In genomic region chr20:35702051-35702823, GRCh38 we compare ENCODE assay signal across 9 cellular contexts. TPM values are rescaled to one million over a fixed set of nuclear protein-coding genes. Genes with fewer than 3 reads are reported as not detected.
DNase-seq lines count a peak whose midpoint lies in the region; ATAC-seq, FAIRE-seq and TF ChIP-seq lines count a peak whose summit lies in the region.
"Had no signal": no experiment of that assay in that cellular context is flagged by ENCODE, and none has a peak within 500 bp of the region (broad histone marks: within the 10 kb centered on the region; RNA-seq: fewer than 3 reads in every experiment).

No MANE protein-coding gene starts in this region.

- peaks cover 74% of the 10 kb centered on the region for H3K36me3 ChIP-seq in K562 (ENCODE audit: control insufficient read depth, insufficient read depth, low read length)
- H3K36me3 ChIP-seq in neural progenitor cell: peaks cover 23% of the 10 kb centered on the region
- H3K36me3 ChIP-seq in H7 (replicated peaks; ENCODE audit: control insufficient read depth, insufficient read depth, low read length): peaks cover 28% of the 10 kb centered on the region
- H3K36me3 ChIP-seq in tibial nerve: peaks cover 0 to 61% (median 15%) of the 10 kb centered on the region in 3 donors

- peak; percentile 71 for TF ChIP-seq POLR2A in K562 (conservative IDR thresholded peaks at IDR 0.05)
- TF ChIP-seq POLR2A in tibial nerve (IDR thresholded peaks at IDR 0.05): no peak

- no peak for FAIRE-seq in K562 (lab: Jason Lieb, UNC)
- FAIRE-seq: H54 had no signal

- H3F3A ChIP-seq in neural progenitor cell (ENCODE audit: low read depth): peaks cover 96% of the 10 kb centered on the region

- peaks cover 44% of the 10 kb centered on the region for H3K79me2 ChIP-seq in K562 (ENCODE audit: control insufficient read depth, insufficient read depth, low read length)
- H3K79me2 ChIP-seq in neural progenitor cell (ENCODE audit: low read depth): peaks cover 41% of the 10 kb centered on the region

- no peak overlapping the region for H3K27ac Mint-ChIP-seq in neural progenitor cell

- H3K4me1 ChIP-seq in K562 (replicated peaks in 1 of 2; ENCODE audit: control insufficient read depth in 2 of 2, insufficient read depth in 2 of 2, low read length in 2 of 2): peaks cover 10 to 14% of the 10 kb centered on the region in 2 experiments; a peak in 4 of 5 replicates
- peaks cover 12% of the 10 kb centered on the region for H3K4me1 ChIP-seq in neural progenitor cell
- H3K4me1 ChIP-seq in tibial nerve: peaks cover 0 to 43% (median 17%) of the 10 kb centered on the region in 4 donors

- CTCF ChIA-PET in K562 (lab: Yijun Ruan, JAX; ENCODE audit: low intra/inter-chr PET ratio): no interaction called here

- TF ChIP-seq RAD21 in K562 (CRISPR knock-in tag; conservative IDR thresholded peaks at IDR 0.05 in 1 of 2, IDR thresholded peaks at IDR 0.05 in 1 of 2): no peak

- no peaks in the 10 kb centered on the region for H3K9me3 Mint-ChIP-seq in neural progenitor cell

- peaks cover 17% of the 10 kb centered on the region for H3K36me3 Mint-ChIP-seq in neural progenitor cell

- H2AFZ ChIP-seq in K562 (ENCODE audit: low read depth, low read length) (no peak overlapping the region), neural progenitor cell (replicated peaks) (no peak overlapping the region)

- TF ChIP-seq CTCF in K562 (IDR thresholded peaks at IDR 0.05 in 2 of 3, conservative IDR thresholded peaks at IDR 0.05 in 1 of 3; ENCODE audit: insufficient read depth in 2 of 3, low read depth in 1 of 3, low read length in 3 of 3): no peak
- no peak for TF ChIP-seq CTCF in neural progenitor cell (IDR thresholded peaks at IDR 0.05)
- TF ChIP-seq CTCF in tibial nerve (IDR thresholded peaks at IDR 0.05): no peak

- peaks cover 20% of the 10 kb centered on the region for H3K4me1 Mint-ChIP-seq in neural progenitor cell

- POLR2A ChIA-PET in K562 (lab: Yijun Ruan, JAX): interaction anchor here (0.6 to 12.6 kb wide), 10 partner anchors 12 to 322 kb away, joined by 3 to 102 read pairs (median 4); partner anchors contain the start of genes RBM39 and SCAND1

- H3K27me3 ChIP-seq in K562 (ENCODE audit: control insufficient read depth in 2 of 2, insufficient read depth in 2 of 2, low read length in 2 of 2): no peaks in the 10 kb centered on the region
- no peaks in the 10 kb centered on the region for H3K27me3 ChIP-seq in neural progenitor cell
- no peaks in the 10 kb centered on the region for H3K27me3 ChIP-seq in H7 (ENCODE audit: control insufficient read depth, insufficient read depth, low read length)
- H3K27me3 ChIP-seq in tibial nerve: no peaks in the 10 kb centered on the region

- H4K20me1 ChIP-seq in K562 (replicated peaks; ENCODE audit: control insufficient read depth, insufficient read depth, low read length) (no peaks in the 10 kb centered on the region; the same call in 1 of the 2 replicates), neural progenitor cell (ENCODE audit: low read depth) (peaks cover 50% of the 10 kb centered on the region)

- peak overlapping the region; percentile 41; the same call in 2 of the 3 replicates for H3K27ac ChIP-seq in K562 (ENCODE audit: extremely low read depth, low read depth, low read length)
- peak overlapping the region; percentile 39 for H3K27ac ChIP-seq in neural progenitor cell
- H3K27ac ChIP-seq in caudate nucleus (ENCODE audit: low read depth, low read length): no peak overlapping the region
- no peak overlapping the region for H3K27ac ChIP-seq in tibial nerve

- no peak for ATAC-seq in K562
- ATAC-seq in GM21529 (IDR thresholded peaks at IDR 0.05; ENCODE audit: unreplicated experiment): no peak

- H3K4me3 ChIP-seq in K562 (no peak overlapping the region), neural progenitor cell (no peak overlapping the region), H7 (ENCODE audit: insufficient read depth, low read depth, low read length) (no peak overlapping the region), tibial nerve (no peak overlapping the region)

- H3K27me3 Mint-ChIP-seq in neural progenitor cell (ENCODE audit: insufficient read depth, low read depth): peaks cover 6% of the 10 kb centered on the region

- H3K9ac ChIP-seq in K562 (ENCODE audit: insufficient read depth in 1 of 2, low read depth in 2 of 2, low read length in 2 of 2): no peak overlapping the region
- H3K9ac ChIP-seq in neural progenitor cell: no peak overlapping the region

- TF ChIP-seq EP300 in K562 (IDR thresholded peaks at IDR 0.05; ENCODE audit: low read length) (no peak), tibial nerve (IDR thresholded peaks at IDR 0.05) (no peak)

- 78% methylated on average over 12 of the region's 12 CpGs for WGBS in K562 (ENCODE audit: insufficient coverage, low coverage, missing lambda C conversion rate)
- 76 to 79% methylated on average over 12 of the region's 12 CpGs for WGBS in tibial nerve, 2 donors

- BruUV-seq in K562 (replicated peaks; lab: Mats Ljungman, UMichigan): no TSS peak

- DNase-seq in EL (peak; percentile 34), LHCN-M2 (ENCODE audit: low read depth) (peak; percentile 40), K562 (ENCODE audit: extremely low read depth in 1 of 4, low spot score in 3 of 4) (no peak), neural progenitor cell (ENCODE audit: low spot score) (no peak), H7 (no peak), caudate nucleus (lab: John Stamatoyannopoulos, UW) (no peak), tibial nerve (ENCODE audit: low spot score in 2 of 2) (no peak)

- H3K9me1 ChIP-seq in K562 (ENCODE audit: control insufficient read depth, insufficient read depth, low read length): no peaks in the 10 kb centered on the region

- H3K4me2 ChIP-seq in K562 (ENCODE audit: insufficient read depth, low read length): no peak overlapping the region
- H3K4me2 ChIP-seq in neural progenitor cell: no peak overlapping the region

- intact Hi-C loops in K562 (cut with micrococcal nuclease): no loop called here

- in situ Hi-C loops in K562 (cut with MboI): no loop called here

- H3K4me3 Mint-ChIP-seq in neural progenitor cell: peak overlapping the region; percentile 23

- H3K9me3 ChIP-seq in K562 (replicated peaks; ENCODE audit: control insufficient read depth, insufficient read depth, low read depth, low read length): no peaks in the 10 kb centered on the region
- no peaks in the 10 kb centered on the region for H3K9me3 ChIP-seq in neural progenitor cell (ENCODE audit: low read depth)
- no peaks in the 10 kb centered on the region for H3K9me3 ChIP-seq in tibial nerve

RNA-seq across cellular contexts. Expression of gene ROMO1, which starts 3.0 kb away (rescaled TPM):
- 277 and 325 TPM in 2 replicates for total RNA-seq in LHCN-M2 (2014; rRNA removed)
- 606 TPM for polyA plus RNA-seq in LHCN-M2 (2012)
- 8.1 and 30.8 TPM in 2 replicates for total RNA-seq in K562 (2011; cell fraction: chromatin; rRNA removed; ENCODE audit: low replicate concordance)
- total RNA-seq in K562 (2011; cell fraction: nucleolus; rRNA removed): 77.2 and 84.6 TPM in 2 replicates
- total RNA-seq in K562 (2011; cell fraction: nucleoplasm; rRNA removed): 53.4 and 57.0 TPM in 2 replicates
- total RNA-seq in K562 (2014; rRNA removed): 422 and 571 TPM in 2 replicates
- 46.5 and 50.1 TPM in 2 replicates for total RNA-seq in K562 (2014; rRNA removed; fragmentation: Illumina TruSeq; extraction: Trizol)
- 137 and 139 TPM in 2 replicates for total RNA-seq in K562 (2015; rRNA removed; fragmentation: Illumina TruSeq; extraction: Trizol)
- 217 and 226 TPM in 2 replicates for total RNA-seq in K562 (2021)
- polyA plus RNA-seq in K562 (2011; rRNA removed): 179 and 193 TPM in 2 replicates
- 657 and 854 TPM in 2 replicates for polyA plus RNA-seq in K562 (2011; cell fraction: cytosol; rRNA removed)
- polyA plus RNA-seq in K562 (2011; cell fraction: nucleus; rRNA removed): 234 and 309 TPM in 2 replicates
- 288 and 480 TPM in 2 replicates for polyA plus RNA-seq in K562 (2012)
- 31.8 and 117 TPM in 2 replicates for polyA plus RNA-seq in K562 (2014; fragmentation: Illumina TruSeq; extraction: Trizol)
- 100 to 1,000 TPM; 635 to 741 TPM for polyA plus RNA-seq in K562 (2014; fragmentation: Nextera tagmentation; extraction: Ambion mirVana)
- polyA plus RNA-seq in K562 (2014; rRNA removed): 433 and 559 TPM in 2 replicates
- polyA minus RNA-seq in K562 (2011; rRNA and poly(A)+ RNA removed): 18.5 and 28.9 TPM in 2 replicates
- polyA minus RNA-seq in K562 (2011; cell fraction: cytosol; rRNA and poly(A)+ RNA removed): 43.7 and 68.4 TPM in 2 replicates
- 21.0 and 24.8 TPM in 2 replicates for polyA minus RNA-seq in K562 (2011; cell fraction: nucleus; rRNA and poly(A)+ RNA removed)
- 135 and 253 TPM in 2 replicates for total RNA-seq in neural progenitor cell (ENCODE audit: low replicate concordance)
- 235 and 279 TPM in 2 replicates for total RNA-seq in H7 (2014; rRNA removed; shearing (Covaris generic))
- 100 to 1,000 TPM; 237 to 447 (median 320) TPM for total RNA-seq in tibial nerve

RNA-seq across cellular contexts. Expression of gene NFS1, which starts 3.1 kb away (rescaled TPM):
- total RNA-seq in LHCN-M2 (2014; rRNA removed) (23.0 and 32.4 TPM in 2 replicates), K562 (2014; rRNA removed) (45.0 and 59.4 TPM in 2 replicates), K562 (2014; rRNA removed; fragmentation: Illumina TruSeq; extraction: Trizol) (41.0 and 41.8 TPM in 2 replicates), K562 (2015; rRNA removed; fragmentation: Illumina TruSeq; extraction: Trizol) (34.1 and 34.7 TPM in 2 replicates), K562 (2021) (47.1 and 52.5 TPM in 2 replicates), neural progenitor cell (ENCODE audit: low replicate concordance) (21.7 and 29.3 TPM in 2 replicates), tibial nerve (10 to 100 TPM; 17.7 to 64.1 (median 34.5) TPM)
- polyA plus RNA-seq in LHCN-M2 (2012): 21.8 TPM
- total RNA-seq in K562 (2011; cell fraction: chromatin; rRNA removed; ENCODE audit: low replicate concordance): 52.4 and 75.5 TPM in 2 replicates
- 59.4 and 63.0 TPM in 2 replicates for total RNA-seq in K562 (2011; cell fraction: nucleolus; rRNA removed)
- total RNA-seq in K562 (2011; cell fraction: nucleoplasm; rRNA removed): 55.7 and 62.0 TPM in 2 replicates
- polyA plus RNA-seq in K562 (2011; rRNA removed) (72.2 and 76.3 TPM in 2 replicates), K562 (2014; fragmentation: Illumina TruSeq; extraction: Trizol) (48.0 and 51.9 TPM in 2 replicates), K562 (2014; fragmentation: Nextera tagmentation; extraction: Ambion mirVana) (10 to 100 TPM; 11.5 to 13.9 TPM), K562 (2014; rRNA removed) (84.8 and 94.6 TPM in 2 replicates)
- polyA plus RNA-seq in K562 (2011; cell fraction: cytosol; rRNA removed): 84.5 and 124 TPM in 2 replicates
- polyA plus RNA-seq in K562 (2011; cell fraction: nucleus; rRNA removed): 63.6 and 64.2 TPM in 2 replicates
- 27.4 and 33.4 TPM in 2 replicates for polyA plus RNA-seq in K562 (2012)
- polyA minus RNA-seq in K562 (2011; rRNA and poly(A)+ RNA removed): 45.8 and 53.4 TPM in 2 replicates
- polyA minus RNA-seq in K562 (2011; cell fraction: cytosol; rRNA and poly(A)+ RNA removed): 19.5 and 21.2 TPM in 2 replicates
- polyA minus RNA-seq in K562 (2011; cell fraction: nucleus; rRNA and poly(A)+ RNA removed): 21.2 and 21.4 TPM in 2 replicates
- total RNA-seq in H7 (2014; rRNA removed; shearing (Covaris generic)): 60.6 and 83.2 TPM in 2 replicates

RNA-seq across cellular contexts. Expression of gene CPNE1, which starts 37.5 kb away (rescaled TPM):
- total RNA-seq in LHCN-M2 (2014; rRNA removed) (148 and 168 TPM in 2 replicates), K562 (2014; rRNA removed) (54.4 and 83.8 TPM in 2 replicates), K562 (2014; rRNA removed; fragmentation: Illumina TruSeq; extraction: Trizol) (39.7 and 42.2 TPM in 2 replicates), K562 (2015; rRNA removed; fragmentation: Illumina TruSeq; extraction: Trizol) (41.9 and 42.1 TPM in 2 replicates), K562 (2021) (102 and 105 TPM in 2 replicates), neural progenitor cell (ENCODE audit: low replicate concordance) (140 and 189 TPM in 2 replicates), tibial nerve (100 to 1,000 TPM; 116 to 151 (median 144) TPM)
- polyA plus RNA-seq in LHCN-M2 (2012): 244 TPM
- total RNA-seq in K562 (2011; cell fraction: chromatin; rRNA removed; ENCODE audit: low replicate concordance): 182 and 323 TPM in 2 replicates
- 205 and 207 TPM in 2 replicates for total RNA-seq in K562 (2011; cell fraction: nucleolus; rRNA removed)
- total RNA-seq in K562 (2011; cell fraction: nucleoplasm; rRNA removed): 200 and 207 TPM in 2 replicates
- polyA plus RNA-seq in K562 (2011; rRNA removed) (72.9 and 80.0 TPM in 2 replicates), K562 (2014; fragmentation: Illumina TruSeq; extraction: Trizol) (68.6 and 69.8 TPM in 2 replicates), K562 (2014; fragmentation: Nextera tagmentation; extraction: Ambion mirVana) (10 to 100 TPM; 45.5 to 56.0 TPM), K562 (2014; rRNA removed) (56.0 and 65.2 TPM in 2 replicates)
- polyA plus RNA-seq in K562 (2011; cell fraction: cytosol; rRNA removed): 124 and 164 TPM in 2 replicates
- 322 and 336 TPM in 2 replicates for polyA plus RNA-seq in K562 (2011; cell fraction: nucleus; rRNA removed)
- polyA plus RNA-seq in K562 (2012): 98.9 and 128 TPM in 2 replicates
- 46.6 and 66.8 TPM in 2 replicates for polyA minus RNA-seq in K562 (2011; rRNA and poly(A)+ RNA removed)
- polyA minus RNA-seq in K562 (2011; cell fraction: cytosol; rRNA and poly(A)+ RNA removed): 46.7 and 82.3 TPM in 2 replicates
- 66.4 and 92.3 TPM in 2 replicates for polyA minus RNA-seq in K562 (2011; cell fraction: nucleus; rRNA and poly(A)+ RNA removed)
- 108 and 126 TPM in 2 replicates for total RNA-seq in H7 (2014; rRNA removed; shearing (Covaris generic))

RNA-seq across cellular contexts. Expression of gene RBM12, which starts 37.5 kb away (rescaled TPM):
- total RNA-seq in LHCN-M2 (2014; rRNA removed) (45.7 and 46.2 TPM in 2 replicates), K562 (2014; rRNA removed) (33.9 and 40.8 TPM in 2 replicates), K562 (2014; rRNA removed; fragmentation: Illumina TruSeq; extraction: Trizol) (73.3 and 78.7 TPM in 2 replicates), K562 (2015; rRNA removed; fragmentation: Illumina TruSeq; extraction: Trizol) (76.5 and 76.8 TPM in 2 replicates), K562 (2021) (120 TPM in 2 replicates), neural progenitor cell (ENCODE audit: low replicate concordance) (82.8 and 112 TPM in 2 replicates), tibial nerve (10 to 100 TPM; 24.9 to 35.0 (median 30.8) TPM)
- polyA plus RNA-seq in LHCN-M2 (2012): 27.6 TPM
- total RNA-seq in K562 (2011; cell fraction: chromatin; rRNA removed; ENCODE audit: low replicate concordance): 81.9 and 147 TPM in 2 replicates
- total RNA-seq in K562 (2011; cell fraction: nucleolus; rRNA removed): 22.5 and 28.8 TPM in 2 replicates
- total RNA-seq in K562 (2011; cell fraction: nucleoplasm; rRNA removed): 55.1 and 69.2 TPM in 2 replicates
- polyA plus RNA-seq in K562 (2011; rRNA removed) (123 and 144 TPM in 2 replicates), K562 (2014; fragmentation: Illumina TruSeq; extraction: Trizol) (133 and 162 TPM in 2 replicates), K562 (2014; fragmentation: Nextera tagmentation; extraction: Ambion mirVana) (1 to 10 TPM; 5.0 to 10.0 TPM), K562 (2014; rRNA removed) (49.1 and 57.9 TPM in 2 replicates)
- 165 and 176 TPM in 2 replicates for polyA plus RNA-seq in K562 (2011; cell fraction: cytosol; rRNA removed)
- polyA plus RNA-seq in K562 (2011; cell fraction: nucleus; rRNA removed): 127 and 133 TPM in 2 replicates
- polyA plus RNA-seq in K562 (2012): 53.2 and 59.8 TPM in 2 replicates
- 309 and 312 TPM in 2 replicates for polyA minus RNA-seq in K562 (2011; rRNA and poly(A)+ RNA removed)
- polyA minus RNA-seq in K562 (2011; cell fraction: cytosol; rRNA and poly(A)+ RNA removed): 61.7 and 71.5 TPM in 2 replicates
- polyA minus RNA-seq in K562 (2011; cell fraction: nucleus; rRNA and poly(A)+ RNA removed): 23.6 and 40.4 TPM in 2 replicates
- total RNA-seq in H7 (2014; rRNA removed; shearing (Covaris generic)): 49.5 and 50.0 TPM in 2 replicates

RNA-seq across cellular contexts. Expression of gene RBM39, which starts 39.8 kb away (rescaled TPM):
- 195 and 210 TPM in 2 replicates for total RNA-seq in LHCN-M2 (2014; rRNA removed)
- polyA plus RNA-seq in LHCN-M2 (2012): 67.2 TPM
- 377 and 1,084 TPM in 2 replicates for total RNA-seq in K562 (2011; cell fraction: chromatin; rRNA removed; ENCODE audit: low replicate concordance)
- total RNA-seq in K562 (2011; cell fraction: nucleolus; rRNA removed): 154 and 218 TPM in 2 replicates
- total RNA-seq in K562 (2011; cell fraction: nucleoplasm; rRNA removed): 345 and 673 TPM in 2 replicates
- 241 and 314 TPM in 2 replicates for total RNA-seq in K562 (2014; rRNA removed)
- total RNA-seq in K562 (2014; rRNA removed; fragmentation: Illumina TruSeq; extraction: Trizol): 305 and 330 TPM in 2 replicates
- total RNA-seq in K562 (2015; rRNA removed; fragmentation: Illumina TruSeq; extraction: Trizol): 297 and 319 TPM in 2 replicates
- total RNA-seq in K562 (2021): 241 and 250 TPM in 2 replicates
- polyA plus RNA-seq in K562 (2011; rRNA removed): 187 and 191 TPM in 2 replicates
- 33.0 and 80.4 TPM in 2 replicates for polyA plus RNA-seq in K562 (2011; cell fraction: cytosol; rRNA removed)
- polyA plus RNA-seq in K562 (2011; cell fraction: nucleus; rRNA removed): 662 and 820 TPM in 2 replicates
- polyA plus RNA-seq in K562 (2012): 185 and 194 TPM in 2 replicates
- 213 and 218 TPM in 2 replicates for polyA plus RNA-seq in K562 (2014; fragmentation: Illumina TruSeq; extraction: Trizol)
- 100 to 1,000 TPM; 143 to 198 TPM for polyA plus RNA-seq in K562 (2014; fragmentation: Nextera tagmentation; extraction: Ambion mirVana)
- polyA plus RNA-seq in K562 (2014; rRNA removed): 212 and 228 TPM in 2 replicates
- 178 and 203 TPM in 2 replicates for polyA minus RNA-seq in K562 (2011; rRNA and poly(A)+ RNA removed)
- polyA minus RNA-seq in K562 (2011; cell fraction: cytosol; rRNA and poly(A)+ RNA removed): 67.8 and 77.2 TPM in 2 replicates
- 241 and 336 TPM in 2 replicates for polyA minus RNA-seq in K562 (2011; cell fraction: nucleus; rRNA and poly(A)+ RNA removed)
- total RNA-seq in neural progenitor cell (ENCODE audit: low replicate concordance): 359 and 555 TPM in 2 replicates
- 181 and 224 TPM in 2 replicates for total RNA-seq in H7 (2014; rRNA removed; shearing (Covaris generic))
- 100 to 1,000 TPM; 410 to 504 (median 446) TPM for total RNA-seq in tibial nerve

Comparison
In these comparisons a context has a peak if more than half of its experiments do, and no peak if none do; other contexts are left out.
1. DNase-seq: peak in EL (single experiment) and LHCN-M2 (single experiment); none in K562 (0 of 4), neural progenitor cell (single experiment), H7 (single experiment), caudate nucleus (0 of 61) and tibial nerve (0 of 2).
2. H3K27ac ChIP-seq: peak in K562 (single experiment) and neural progenitor cell (single experiment); none in caudate nucleus (single experiment) and tibial nerve (0 of 4).